ENCODE assay signal across 8 cellular contexts in the genomic region with DNA sequence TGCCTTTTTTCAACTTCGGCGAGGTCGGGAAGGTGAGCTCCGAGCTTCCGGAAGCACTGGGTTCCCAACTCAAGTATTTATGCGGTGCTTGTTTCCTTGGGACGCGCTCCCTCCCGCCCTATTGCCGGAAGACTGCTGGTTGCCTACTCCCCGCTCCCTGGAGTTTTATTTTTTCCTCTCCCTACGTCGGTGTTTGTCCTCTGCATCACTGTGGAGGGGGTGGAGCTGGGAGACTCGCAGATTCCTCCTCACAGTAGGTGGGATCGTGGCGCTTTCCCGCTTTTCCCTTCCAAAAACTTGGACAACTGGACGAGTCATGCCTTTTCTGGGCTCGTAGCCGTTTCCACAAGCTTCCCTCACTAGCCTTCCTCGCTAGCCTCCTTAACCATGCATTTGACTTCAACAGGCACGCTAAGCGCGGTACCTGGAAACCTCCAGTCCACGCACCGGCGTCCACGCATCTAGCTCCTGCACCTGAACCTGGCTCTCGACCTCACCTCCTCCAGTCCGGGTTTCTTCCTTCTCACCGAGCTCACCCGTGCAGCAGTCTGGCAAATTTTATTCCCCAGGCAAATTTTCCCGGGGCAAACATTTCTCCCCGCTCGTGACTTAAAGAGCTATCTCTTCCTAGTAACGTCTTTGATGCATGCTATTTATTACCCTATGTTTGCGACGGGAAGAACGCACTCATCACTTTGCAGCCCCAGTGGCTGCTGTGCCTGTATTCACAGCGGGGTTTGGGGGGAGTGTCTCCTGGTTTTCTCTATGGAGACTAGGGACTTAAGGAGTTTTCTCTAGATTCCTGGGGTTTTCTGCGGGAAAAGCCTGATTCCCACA. TPM values are rescaled to one million over a fixed set of nuclear protein-coding genes. Genes with fewer than 3 reads are reported as not detected.
DNase-seq lines count a peak whose midpoint lies in the region.

Gene AVPR1A (minus strand): TSS at position 141 of the 837 bp plus-strand sequence. CDS start 365 bp downstream, outside the sequence.

- peaks cover 5% of the 10 kb centered on the region for H3K36me3 Mint-ChIP-seq in activated CD4-positive, alpha-beta T cell treated with anti-CD3 and anti-CD28 coated beads, Interleukin-2, amount 10 ng/mL, durations not matched to agents 7 days and 5 days (ENCODE audit: low read depth)
- peaks cover 4% of the 10 kb centered on the region for H3K36me3 Mint-ChIP-seq in activated T-helper 1 cell treated with anti-CD3 and anti-CD28 coated beads, Interleukin-12 subunit alpha, Interleukin-12 subunit beta, Interleukin-2, Interleukin-4 antibody, amounts not matched to agents 30 ng/mL and 10 ng/mL and 1 ng/mL, durations not matched to agents 14 hours and 24 hours and 36 hours (ENCODE audit: low read depth)

- H3K4me1 Mint-ChIP-seq in activated CD4-positive, alpha-beta T cell treated with anti-CD3 and anti-CD28 coated beads, Interleukin-2, amount 10 ng/mL, durations not matched to agents 7 days and 5 days = peaks cover 12% of the 10 kb centered on the region
- no peaks in the 10 kb centered on the region for H3K4me1 Mint-ChIP-seq in activated T-helper 1 cell treated with anti-CD3 and anti-CD28 coated beads, Interleukin-12 subunit alpha, Interleukin-12 subunit beta, Interleukin-2, Interleukin-4 antibody, amounts not matched to agents 30 ng/mL and 10 ng/mL and 1 ng/mL, durations not matched to agents 14 hours and 24 hours and 36 hours (ENCODE audit: low read depth)

- H3K4me3 ChIP-seq in skeletal muscle cell (ENCODE audit: low read depth, low read length) = peak within 1 kb of the TSS; percentile 22

- H3K27me3 Mint-ChIP-seq in activated CD4-positive, alpha-beta T cell treated with anti-CD3 and anti-CD28 coated beads, Interleukin-2, amount 10 ng/mL, durations not matched to agents 7 days and 5 days = peaks cover 63% of the 10 kb centered on the region
- H3K27me3 Mint-ChIP-seq in activated T-helper 1 cell treated with anti-CD3 and anti-CD28 coated beads, Interleukin-12 subunit alpha, Interleukin-12 subunit beta, Interleukin-2, Interleukin-4 antibody, amounts not matched to agents 30 ng/mL and 10 ng/mL and 1 ng/mL, durations not matched to agents 14 hours and 24 hours and 36 hours (ENCODE audit: insufficient read depth) = peaks cover 55% of the 10 kb centered on the region

- intact Hi-C loops in activated T-helper 1 cell treated with anti-CD3 and anti-CD28 coated beads, Interleukin-12 subunit alpha, Interleukin-12 subunit beta, Interleukin-2, Interleukin-4 antibody, amounts not matched to agents 30 ng/mL and 10 ng/mL and 1 ng/mL, durations not matched to agents 14 hours and 24 hours and 36 hours (cut with micrococcal nuclease) = no loop called here

- no peak for DNase-seq in activated CD4-positive, alpha-beta T cell treated with anti-CD3 and anti-CD28 coated beads, Interleukin-2, amount 10 ng/mL, durations not matched to agents 7 days and 5 days
- DNase-seq in activated CD4-positive, alpha-beta T cell treated with anti-CD3 and anti-CD28 coated beads for 4 hours = no peak
- DNase-seq in activated T-helper 1 cell treated with anti-CD3 and anti-CD28 coated beads, Interleukin-12 subunit alpha, Interleukin-12 subunit beta, Interleukin-2, Interleukin-4 antibody, amounts not matched to agents 30 ng/mL and 10 ng/mL and 1 ng/mL, durations not matched to agents 14 hours and 24 hours and 36 hours (ENCODE audit: low spot score) = no peak
- DNase-seq in hepatic stellate cell (ENCODE audit: low spot score) = peak; percentile 9
- no peak for DNase-seq in skeletal muscle cell (ENCODE audit: low read depth)
- no peak for DNase-seq in NOMO-1 (lab: John Stamatoyannopoulos, UW; ENCODE audit: unreplicated experiment in 2 of 2)
- DNase-seq in activated gamma-delta T cell treated with Interleukin-2 at 50 U/mL for 16 hours = no peak
- no peak for DNase-seq in kidney glomerular epithelial cell (lab: John Stamatoyannopoulos, UW)

- H3K27ac Mint-ChIP-seq in activated CD4-positive, alpha-beta T cell treated with anti-CD3 and anti-CD28 coated beads, Interleukin-2, amount 10 ng/mL, durations not matched to agents 7 days and 5 days = no peak within 1 kb of the TSS
- peak within 1 kb of the TSS; percentile 83 for H3K27ac Mint-ChIP-seq in activated T-helper 1 cell treated with anti-CD3 and anti-CD28 coated beads, Interleukin-12 subunit alpha, Interleukin-12 subunit beta, Interleukin-2, Interleukin-4 antibody, amounts not matched to agents 30 ng/mL and 10 ng/mL and 1 ng/mL, durations not matched to agents 14 hours and 24 hours and 36 hours

- H3K9me3 Mint-ChIP-seq in activated CD4-positive, alpha-beta T cell treated with anti-CD3 and anti-CD28 coated beads, Interleukin-2, amount 10 ng/mL, durations not matched to agents 7 days and 5 days = no peaks in the 10 kb centered on the region
- no peaks in the 10 kb centered on the region for H3K9me3 Mint-ChIP-seq in activated T-helper 1 cell treated with anti-CD3 and anti-CD28 coated beads, Interleukin-12 subunit alpha, Interleukin-12 subunit beta, Interleukin-2, Interleukin-4 antibody, amounts not matched to agents 30 ng/mL and 10 ng/mL and 1 ng/mL, durations not matched to agents 14 hours and 24 hours and 36 hours

- peak within 1 kb of the TSS; percentile 15 for H3K4me3 Mint-ChIP-seq in activated CD4-positive, alpha-beta T cell treated with anti-CD3 and anti-CD28 coated beads, Interleukin-2, amount 10 ng/mL, durations not matched to agents 7 days and 5 days
- peak within 1 kb of the TSS; percentile 23 for H3K4me3 Mint-ChIP-seq in activated T-helper 1 cell treated with anti-CD3 and anti-CD28 coated beads, Interleukin-12 subunit alpha, Interleukin-12 subunit beta, Interleukin-2, Interleukin-4 antibody, amounts not matched to agents 30 ng/mL and 10 ng/mL and 1 ng/mL, durations not matched to agents 14 hours and 24 hours and 36 hours

- CTCF ChIA-PET in activated CD4-positive, alpha-beta T cell treated with anti-CD3 and anti-CD28 coated beads, Interleukin-2, amount 10 ng/mL, durations not matched to agents 7 days and 5 days (lab: Charles Lee) = interaction anchor here (0.6 kb wide), 1 partner anchor 35 kb away, joined by 3 read pairs; no protein-coding TSS in a partner anchor

- POLR2A ChIA-PET in activated CD4-positive, alpha-beta T cell treated with anti-CD3 and anti-CD28 coated beads, Interleukin-2, amount 10 ng/mL, durations not matched to agents 7 days and 5 days (lab: Charles Lee) = no interaction called here

RNA-seq across cellular contexts. Expression of gene AVPR1A, which starts in this region (rescaled TPM):
- total RNA-seq in activated CD4-positive, alpha-beta T cell treated with anti-CD3 and anti-CD28 coated beads, Interleukin-2, amount 10 ng/mL, durations not matched to agents 7 days and 5 days = not detected
- not detected in 2 replicates for total RNA-seq in activated T-helper 1 cell treated with anti-CD3 and anti-CD28 coated beads, Interleukin-12 subunit alpha, Interleukin-12 subunit beta, Interleukin-2, Interleukin-4 antibody, amounts not matched to agents 30 ng/mL and 10 ng/mL and 1 ng/mL, durations not matched to agents 14 hours and 24 hours and 36 hours
